ENCODE assay signal across 1 cellular context in genomic region chr2:173205375-173205774, GRCh38.
TF ChIP-seq lines count a peak whose summit lies in the region.

No MANE protein-coding gene starts in this region.

TF ChIP-seq in IMR-90, 13 proteins besides CTCF, POLR2A, EP300 and RAD21 (continued from another document):
- TF ChIP-seq USF2 (IDR thresholded peaks at IDR 0.05; ENCODE audit: low read depth, low read length) (no peak), MAZ (IDR thresholded peaks at IDR 0.05; ENCODE audit: borderline replicate concordance, low read depth, low read length) (no peak), CHD1 (IDR thresholded peaks at IDR 0.05; ENCODE audit: low read depth, low read length) (no peak), RFX5 (IDR thresholded peaks at IDR 0.05; ENCODE audit: low read depth, low read length) (no peak)
